In genomic region chr5:106435185-106435584, GRCh38 we compare ENCODE assay signal across 9 cellular contexts.
"Had no signal": no experiment of that assay in that cellular context is flagged by ENCODE, and none has a peak within 500 bp of the region (broad histone marks: within the 10 kb centered on the region; RNA-seq: fewer than 3 reads in every experiment).

No MANE protein-coding gene starts in this region.

- H3K4me2 ChIP-seq: GM23338 had no signal

- DNase-seq: H9, HCEC 1CT, IMR-90, KG1 had no signal

- H3K4me3 ChIP-seq: GM23338, K562 had no signal

- FAIRE-seq: H1, H54, HTR-8/SVneo, K562 had no signal

- ATAC-seq: GM23338, K562 had no signal

- H3K4me1 Mint-ChIP-seq: GM23338, H9 had no signal

- H3K4me3 Mint-ChIP-seq: GM23338, H9 had no signal

- H2AFZ ChIP-seq: GM23338 had no signal

- H3K27ac Mint-ChIP-seq: GM23338, H9 had no signal
